8 cellular contexts compared by ENCODE assay signal in the genomic region with DNA sequence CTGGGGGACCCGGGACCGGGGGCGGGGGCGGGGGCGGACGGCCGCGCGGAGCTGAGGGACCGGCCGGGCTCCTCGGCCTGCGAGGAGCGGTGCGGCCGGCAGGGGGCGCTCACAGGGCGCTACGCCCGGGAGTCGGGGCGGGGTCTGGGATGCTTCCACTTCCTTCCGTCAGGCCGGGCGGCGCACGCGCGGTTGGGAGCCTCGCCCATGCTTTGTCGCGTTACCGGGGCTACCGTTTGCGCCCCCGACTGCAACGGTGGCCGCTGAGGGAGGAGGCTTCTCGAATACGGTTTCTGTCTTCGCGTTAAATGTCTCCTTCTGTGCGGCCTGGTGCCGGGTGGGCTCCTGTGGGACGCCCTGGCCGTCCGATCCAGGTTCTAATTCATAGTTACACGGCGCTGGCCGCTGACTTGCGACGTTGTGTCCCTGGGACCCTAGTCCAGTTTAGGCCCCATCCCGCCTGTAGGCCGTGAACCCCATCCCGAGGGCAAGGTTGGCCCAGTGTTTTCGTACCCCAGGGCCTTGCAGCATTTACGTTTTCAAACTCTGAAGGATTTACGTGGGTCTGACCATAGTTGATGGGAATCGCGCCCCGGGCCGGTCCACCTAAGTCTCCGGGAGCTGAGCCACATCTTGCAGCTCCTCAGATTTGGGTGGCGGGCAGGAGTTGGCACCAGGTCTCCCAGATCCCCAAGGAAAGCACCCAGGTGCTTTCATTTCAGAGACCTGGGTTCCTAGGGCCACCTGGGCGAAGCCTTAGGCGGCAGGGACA. TPM values are rescaled to one million over a fixed set of nuclear protein-coding genes. Genes with fewer than 3 reads are reported as not detected.
A peak's percentile ranks its signal among the peaks of the same experiment; 100 is the strongest.
DNase-seq lines count a peak whose midpoint lies in the region; ATAC-seq and TF ChIP-seq lines count a peak whose summit lies in the region.

No MANE protein-coding gene starts in this region.

- ATAC-seq in upper lobe of right lung, result peak; percentile 94

- H3K36me3 ChIP-seq in GM06990 (ENCODE audit: control insufficient read depth, insufficient read depth, low read length) (peaks cover 4% of the 10 kb centered on the region), left ventricle myocardium inferior (peaks cover 28% of the 10 kb centered on the region), prostate gland (no peaks in the 10 kb centered on the region), upper lobe of right lung (peaks cover 26% of the 10 kb centered on the region)

- 0% methylated on average over 23 of the region's 66 CpGs for WGBS in prostate gland

- H3K27me3 ChIP-seq in GM06990 (replicated peaks; ENCODE audit: control insufficient read depth, insufficient read depth, low read length) (no peaks in the 10 kb centered on the region), left ventricle myocardium inferior (ENCODE audit: low read depth) (no peaks in the 10 kb centered on the region), prostate gland (replicated peaks; ENCODE audit: insufficient read depth) (no peaks in the 10 kb centered on the region), upper lobe of right lung (no peaks in the 10 kb centered on the region)

- TF ChIP-seq POLR2A in prostate gland (IDR thresholded peaks at IDR 0.05), result no peak

- peaks cover 21% of the 10 kb centered on the region for H3K4me1 ChIP-seq in left ventricle myocardium inferior
- H3K4me1 ChIP-seq in prostate gland (replicated peaks), result no peaks in the 10 kb centered on the region
- H3K4me1 ChIP-seq in upper lobe of right lung, result no peaks in the 10 kb centered on the region

- intact Hi-C loops in left ventricle myocardium inferior (cut with micrococcal nuclease) (no loop called here), prostate gland (cut with DNase I) (no loop called here), upper lobe of right lung (cut with DNase I) (no loop called here)

- H3K9me3 ChIP-seq in left ventricle myocardium inferior (replicated peaks) (no peaks in the 10 kb centered on the region), prostate gland (no peaks in the 10 kb centered on the region), upper lobe of right lung (no peaks in the 10 kb centered on the region)

- DNase-seq in GM06990 (ENCODE audit: extremely low read depth, insufficient read length) (peak; percentile 90), HFF-Myc (ENCODE audit: extremely low read depth, low read depth) (no peak), NCI-H1105 treated with DMSO at 0.1 percent for 48 hours (lab: John Stamatoyannopoulos, UW) (peak; percentile 61), T-helper 1 cell (peak; percentile 78 to 86 (median 84)), amniotic epithelial cell (ENCODE audit: low read depth) (peak; percentile 59), left ventricle myocardium inferior (peak; percentile 88), prostate gland (ENCODE audit: low spot score) (peak; percentile 71), upper lobe of right lung (peak; percentile 94)

- TF ChIP-seq CTCF in GM06990 (IDR thresholded peaks at IDR 0.05; ENCODE audit: insufficient read depth, low read length, poor library complexity, severe bottlenecking) (peak; percentile 36), HFF-Myc (IDR thresholded peaks at IDR 0.05; ENCODE audit: low read depth, low read length, missing control alignments) (peak; percentile 43), left ventricle myocardium inferior (IDR thresholded peaks at IDR 0.05; ENCODE audit: borderline replicate concordance) (peak; percentile 83), prostate gland (IDR thresholded peaks at IDR 0.05) (peak; percentile 68 to 79 (median 72)), upper lobe of right lung (IDR thresholded peaks at IDR 0.05) (peak; percentile 74)

- H3K27ac ChIP-seq in left ventricle myocardium inferior (replicated peaks), result peak overlapping the region; percentile 92
- H3K27ac ChIP-seq in prostate gland, result peak overlapping the region; percentile 74 to 80
- peak overlapping the region; percentile 92 for H3K27ac ChIP-seq in upper lobe of right lung

- H3K4me3 ChIP-seq in GM06990 (replicated peaks; ENCODE audit: low read depth, low read length) (peak overlapping the region; percentile 85), HFF-Myc (replicated peaks; ENCODE audit: low read depth, low read length) (peak overlapping the region; percentile 78), left ventricle myocardium inferior (peak overlapping the region; percentile 81), prostate gland (peak overlapping the region; percentile 46 to 51), upper lobe of right lung (peak overlapping the region; percentile 68)

RNA-seq across cellular contexts. Expression of a gene that starts 0.5 kb away (rescaled TPM):
- 11.2 TPM for total RNA-seq in left ventricle myocardium inferior
- total RNA-seq in prostate gland, result 10 to 100 TPM; 13.4 to 34.8 TPM
- 27.7 TPM for total RNA-seq in upper lobe of right lung
